Comparison of ENCODE assay signal across 16 cellular contexts in the genomic region with DNA sequence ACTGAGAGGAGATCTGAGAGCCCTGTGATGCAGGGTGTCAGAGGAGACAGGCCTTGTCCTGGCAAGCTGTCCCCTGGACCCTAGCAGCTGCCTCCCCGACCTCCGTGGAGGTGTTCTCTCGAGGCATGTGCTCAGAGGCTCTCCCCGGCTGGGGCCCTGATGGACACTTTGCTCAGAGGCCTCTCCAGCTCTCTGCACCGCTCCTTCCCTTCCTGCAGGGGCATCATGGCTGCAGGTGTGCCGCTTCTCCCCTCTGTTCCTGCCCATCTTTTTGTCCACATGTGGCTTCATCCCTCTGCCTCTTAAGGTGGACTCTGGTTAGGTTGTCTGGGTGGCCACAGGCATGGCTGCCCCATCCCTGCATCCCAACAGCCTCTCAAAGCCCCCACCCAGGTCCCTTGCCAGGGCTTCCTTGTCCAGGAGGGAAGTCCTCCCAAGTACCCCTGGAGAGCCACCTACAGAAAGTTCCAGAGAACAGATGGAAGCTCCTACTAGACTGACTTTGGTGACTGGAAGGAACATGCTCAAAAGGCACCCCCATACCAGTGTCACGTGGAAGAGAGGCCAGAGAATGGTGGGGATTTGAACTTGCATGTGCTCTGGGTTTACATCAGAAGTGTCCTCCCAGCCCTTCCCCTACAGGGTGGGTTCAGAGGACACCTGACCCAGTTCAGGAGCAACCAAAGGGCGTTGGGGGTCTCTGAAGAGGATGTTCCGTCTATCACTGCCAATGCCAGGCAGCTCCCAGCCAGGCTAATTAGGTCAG.
DNase-seq lines count a peak whose midpoint lies in the region; ATAC-seq, FAIRE-seq and TF ChIP-seq lines count a peak whose summit lies in the region.
"Had no signal": no experiment of that assay in that cellular context is flagged by ENCODE, and none has a peak within 500 bp of the region (broad histone marks: within the 10 kb centered on the region; RNA-seq: fewer than 3 reads in every experiment).

No MANE protein-coding gene starts in this region.

- H3K9me3 ChIP-seq in GM12878 (replicated peaks; ENCODE audit: control insufficient read depth, insufficient read depth, low read length) (no peaks in the 10 kb centered on the region), colonic mucosa (no peaks in the 10 kb centered on the region)
- H3K9me3 ChIP-seq: SJCRH30 had no signal

- no TSS peak for BruUV-seq in GM12878 (replicated peaks; lab: Mats Ljungman, UMichigan)

- 32% methylated on average over 5 of the region's 9 CpGs for WGBS in GM12878 (ENCODE audit: insufficient coverage, insufficient replicate concordance, low lambda C conversion rate, missing lambda C conversion rate)

- in situ Hi-C loops in GM12878 (cut with MboI) = no loop called here

- H3K4me3 ChIP-seq in GM12878 (no peak overlapping the region), kidney epithelial cell (ENCODE audit: low read depth, low read length) (no peak overlapping the region), colonic mucosa (no peak overlapping the region)
- H3K4me3 ChIP-seq: SJCRH30, smooth muscle cell had no signal

- no peak overlapping the region for H3K27ac Mint-ChIP-seq in HFFc6
- H3K27ac Mint-ChIP-seq: activated CD4-positive, alpha-beta memory T cell treated with anti-CD3 and anti-CD28 coated beads, Interleukin-2, amount 10 ng/mL, durations not matched to agents 7 days and 5 days had no signal

- no peaks in the 10 kb centered on the region for H4K20me1 ChIP-seq in GM12878 (ENCODE audit: control insufficient read depth, insufficient read depth)

- peak; percentile 17 for DNase-seq in COR-L47 (lab: John Stamatoyannopoulos, UW)
- no peak for DNase-seq in HFFc6
- DNase-seq in GM12878 (ENCODE audit: low read depth, low spot score) = no peak
- DNase-seq in kidney epithelial cell (ENCODE audit: low read depth) = no peak
- DNase-seq in colonic mucosa = no peak
- DNase-seq in stimulated activated naive CD8-positive, alpha-beta T cell treated with anti-CD3 and anti-CD28 coated beads, Interleukin-15, Interleukin-2, amounts not matched to agents 100 U/mL and 50 U/mL, for 24 hours = no peak
- DNase-seq in SIG-M5 treated with dmso at 0.1 percent for 504 hours (lab: John Stamatoyannopoulos, UW; ENCODE audit: unreplicated experiment) = no peak
- no peak for DNase-seq in NCI-H2107 (lab: John Stamatoyannopoulos, UW)
- DNase-seq: activated CD4-positive, alpha-beta memory T cell treated with anti-CD3 and anti-CD28 coated beads, Interleukin-2, amount 10 ng/mL, durations not matched to agents 7 days and 5 days; C1 segment of cervical spinal cord; NCI-H2029 treated with DMSO at 0.1 percent for 48 hours; SJCRH30; stimulated activated naive CD4-positive, alpha-beta T cell treated with Interleukin-2 at 50 U/mL for 16 hours had no signal

- H3K27ac ChIP-seq in GM12878 (ENCODE audit: control insufficient read depth, insufficient read depth) (no peak overlapping the region), colonic mucosa (no peak overlapping the region)
- H3K27ac ChIP-seq: parathyroid adenoma, SJCRH30 had no signal

- no peak for TF ChIP-seq EP300 in GM12878 (IDR thresholded peaks at IDR 0.05; ENCODE audit: borderline replicate concordance in 1 of 2, control insufficient read depth in 1 of 2, low read depth in 2 of 2, low read length in 2 of 2)

- no peak overlapping the region for H3K4me3 Mint-ChIP-seq in HFFc6
- H3K4me3 Mint-ChIP-seq: activated CD4-positive, alpha-beta memory T cell treated with anti-CD3 and anti-CD28 coated beads, Interleukin-2, amount 10 ng/mL, durations not matched to agents 7 days and 5 days had no signal

- intact Hi-C loops in GM12878 (cut with micrococcal nuclease; ENCODE audit: unreplicated experiment) = no loop called here
- intact Hi-C loops in colonic mucosa (cut with DNase I) = no loop called here

- no peaks in the 10 kb centered on the region for H3K9me3 Mint-ChIP-seq in HFFc6
- H3K9me3 Mint-ChIP-seq: activated CD4-positive, alpha-beta memory T cell treated with anti-CD3 and anti-CD28 coated beads, Interleukin-2, amount 10 ng/mL, durations not matched to agents 7 days and 5 days had no signal

- H2AFZ ChIP-seq in GM12878 (ENCODE audit: control insufficient read depth, low read depth, low read length) = no peak overlapping the region
- H2AFZ ChIP-seq: parathyroid adenoma had no signal

- RAD21 ChIA-PET in GM12878 (lab: Charles Lee; ENCODE audit: unreplicated experiment) = no interaction called here

- H3K4me2 ChIP-seq in GM12878 (ENCODE audit: control insufficient read depth, insufficient read depth) = no peak overlapping the region
- H3K4me2 ChIP-seq: smooth muscle cell had no signal

- no peaks in the 10 kb centered on the region for H3K27me3 ChIP-seq in GM12878 (replicated peaks in 1 of 2; ENCODE audit: control insufficient read depth in 2 of 2, insufficient read depth in 2 of 2, low read length in 1 of 2)
- no peaks in the 10 kb centered on the region for H3K27me3 ChIP-seq in kidney epithelial cell (ENCODE audit: control insufficient read depth, insufficient read depth, low read length)
- H3K27me3 ChIP-seq in colonic mucosa = no peaks in the 10 kb centered on the region
- H3K27me3 ChIP-seq: SJCRH30 had no signal

- H3K9ac ChIP-seq in GM12878 (ENCODE audit: control insufficient read depth, insufficient read depth, low read length) (no peak overlapping the region), colonic mucosa (ENCODE audit: low read depth in 2 of 2, low read length in 2 of 2) (no peak overlapping the region)
- H3K9ac ChIP-seq: parathyroid adenoma had no signal

- H3K27me3 Mint-ChIP-seq in HFFc6 (ENCODE audit: insufficient read depth) = peaks cover 3% of the 10 kb centered on the region

- peaks cover 0 to 2% of the 10 kb centered on the region in 2 experiments; a peak in 2 of 4 replicates for H3K36me3 ChIP-seq in GM12878 (ENCODE audit: control insufficient read depth in 2 of 2, insufficient read depth in 2 of 2, low read length in 1 of 2)
- no peaks in the 10 kb centered on the region for H3K36me3 ChIP-seq in kidney epithelial cell (ENCODE audit: control insufficient read depth, insufficient read depth, low read length)
- no peaks in the 10 kb centered on the region for H3K36me3 ChIP-seq in colonic mucosa

- no peak for TF ChIP-seq POLR2A in GM12878 (IDR thresholded peaks at IDR 0.05; ENCODE audit: low read depth, low read length)

- CTCF ChIA-PET in GM12878 (lab: Yijun Ruan, JAX) = no interaction called here

- TF ChIP-seq RAD21 in GM12878 (IDR thresholded peaks at IDR 0.05; ENCODE audit: insufficient read depth, low read depth, low read length) = no peak

- no peaks in the 10 kb centered on the region for H3K4me1 ChIP-seq in GM12878 (ENCODE audit: control insufficient read depth, insufficient read depth, low read length)
- H3K4me1 ChIP-seq in colonic mucosa = no peaks in the 10 kb centered on the region
- H3K4me1 ChIP-seq: parathyroid adenoma had no signal

- POLR2A ChIA-PET in GM12878 (lab: Charles Lee) = no interaction called here

- no peaks in the 10 kb centered on the region for H3K79me2 ChIP-seq in GM12878 (ENCODE audit: control insufficient read depth, insufficient read depth, low read length)
- H3K79me2 ChIP-seq: parathyroid adenoma had no signal

- no peak for FAIRE-seq in GM12878 (lab: Jason Lieb, UNC)
- FAIRE-seq: GM12891 had no signal

- no peaks in the 10 kb centered on the region for H3K4me1 Mint-ChIP-seq in HFFc6 (ENCODE audit: low read depth)

- no peaks in the 10 kb centered on the region for H3K36me3 Mint-ChIP-seq in HFFc6 (ENCODE audit: low read depth)

- ATAC-seq in GM12878 = peak; percentile 55; the same call in 2 of the 3 replicates
- ATAC-seq in stimulated activated naive CD8-positive, alpha-beta T cell treated with anti-CD3 and anti-CD28 coated beads, Interleukin-15, Interleukin-2, amounts not matched to agents 100 U/mL and 50 U/mL, for 24 hours = no peak

- SMC1A ChIA-PET in GM12878 (lab: Charles Lee; ENCODE audit: uncharacterized antibody, unreplicated experiment) = no interaction called here

- TF ChIP-seq CTCF in HFFc6 (IDR thresholded peaks at IDR 0.05) = peak; percentile 34; the same call in 1 of the 2 replicates
- TF ChIP-seq CTCF in GM12878 (IDR thresholded peaks at IDR 0.05 in 2 of 3, conservative IDR thresholded peaks at IDR 0.05 in 1 of 3; ENCODE audit: control insufficient read depth in 2 of 3, extremely low read depth in 1 of 3, insufficient read depth in 1 of 3, low read depth in 3 of 3, low read length in 3 of 3) = peak in 2 of 3 experiments; percentile 27 to 30; a peak in 2 of 6 replicates
- peak; percentile 19 for TF ChIP-seq CTCF in kidney epithelial cell (IDR thresholded peaks at IDR 0.05; ENCODE audit: insufficient read depth, low read length, poor library complexity, severe bottlenecking)
- TF ChIP-seq CTCF in colonic mucosa (IDR thresholded peaks at IDR 0.05) = no peak

TF ChIP-seq in GM12878, 131 proteins besides CTCF, POLR2A, EP300 and RAD21 (continues in another document):
- TF ChIP-seq NRF1 (conservative IDR thresholded peaks at IDR 0.05; ENCODE audit: low read depth, low read length) (no peak), RAD51 (IDR thresholded peaks at IDR 0.05) (no peak), TCF12 (IDR thresholded peaks at IDR 0.05; ENCODE audit: low read depth, low read length) (no peak), ZNF207 (IDR thresholded peaks at IDR 0.05; ENCODE audit: borderline replicate concordance) (no peak)
- TF ChIP-seq, protein P1, sequence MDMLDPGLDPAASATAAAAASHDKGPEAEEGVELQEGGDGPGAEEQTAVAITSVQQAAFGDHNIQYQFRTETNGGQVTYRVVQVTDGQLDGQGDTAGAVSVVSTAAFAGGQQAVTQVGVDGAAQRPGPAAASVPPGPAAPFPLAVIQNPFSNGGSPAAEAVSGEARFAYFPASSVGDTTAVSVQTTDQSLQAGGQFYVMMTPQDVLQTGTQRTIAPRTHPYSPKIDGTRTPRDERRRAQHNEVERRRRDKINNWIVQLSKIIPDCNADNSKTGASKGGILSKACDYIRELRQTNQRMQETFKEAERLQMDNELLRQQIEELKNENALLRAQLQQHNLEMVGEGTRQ (IDR thresholded peaks at IDR 0.05; ENCODE audit: borderline replicate concordance, low read depth, low read length) = no peak
